Comparison of ENCODE assay signal across 8 cellular contexts in genomic region chr15:94584833-94585244, GRCh38.
A peak's percentile ranks its signal among the peaks of the same experiment; 100 is the strongest.
DNase-seq lines count a peak whose midpoint lies in the region; ATAC-seq and TF ChIP-seq lines count a peak whose summit lies in the region.

No MANE protein-coding gene starts in this region.

- H3K9me3 ChIP-seq in OCI-LY3 (ENCODE audit: insufficient read depth, low read length) = no peaks in the 10 kb centered on the region

- no peak overlapping the region for H3K4me3 ChIP-seq in OCI-LY3 (ENCODE audit: low read length)

- H3K79me2 ChIP-seq in OCI-LY3 (ENCODE audit: low read length) = no peaks in the 10 kb centered on the region

- peak; percentile 61 for DNase-seq in activated naive CD8-positive, alpha-beta T cell treated with anti-CD3 and anti-CD28 coated beads, Interleukin-2, amount 10 ng/mL, durations not matched to agents 7 days and 5 days
- peak; percentile 6 to 30 for DNase-seq in stimulated activated CD4-positive, alpha-beta T cell treated with anti-CD3 and anti-CD28 coated beads, Interleukin-4, amount 100 ng/mL, for 4 hours
- no peak for DNase-seq in G401 (ENCODE audit: low spot score)
- DNase-seq in DMS 273 treated with DMSO at 0.1 percent for 48 hours (lab: John Stamatoyannopoulos, UW) = no peak

- no peak overlapping the region for H3K27ac Mint-ChIP-seq in activated naive CD8-positive, alpha-beta T cell treated with anti-CD3 and anti-CD28 coated beads, Interleukin-2, amount 10 ng/mL, durations not matched to agents 7 days and 5 days

- peaks cover 44% of the 10 kb centered on the region for H3K27me3 ChIP-seq in OCI-LY3 (ENCODE audit: low read depth, low read length)

- peak; percentile 81 for ATAC-seq in GM18517 (IDR thresholded peaks at IDR 0.05; ENCODE audit: unreplicated experiment)
- ATAC-seq in HG02642 (IDR thresholded peaks at IDR 0.05; ENCODE audit: poor library complexity, unreplicated experiment) = peak; percentile 85
- peak; percentile 93 for ATAC-seq in activated naive CD8-positive, alpha-beta T cell treated with anti-CD3 and anti-CD28 coated beads, Interleukin-2, amount 10 ng/mL, durations not matched to agents 7 days and 5 days (ENCODE audit: low read depth)
- no peak for ATAC-seq in SK-N-SH treated with all-trans-retinoic acid at 6 μM for 48 hours

- peaks cover 80% of the 10 kb centered on the region for H3K27me3 Mint-ChIP-seq in activated naive CD8-positive, alpha-beta T cell treated with anti-CD3 and anti-CD28 coated beads, Interleukin-2, amount 10 ng/mL, durations not matched to agents 7 days and 5 days

- peaks cover 19% of the 10 kb centered on the region for H3K4me1 ChIP-seq in OCI-LY3 (ENCODE audit: low read length)

- no peak for TF ChIP-seq CTCF in OCI-LY3 (IDR thresholded peaks at IDR 0.05; ENCODE audit: low read depth, low read length)

- peaks cover 22% of the 10 kb centered on the region for H3K4me1 Mint-ChIP-seq in activated naive CD8-positive, alpha-beta T cell treated with anti-CD3 and anti-CD28 coated beads, Interleukin-2, amount 10 ng/mL, durations not matched to agents 7 days and 5 days

- H3K9ac ChIP-seq in OCI-LY3 (ENCODE audit: low read length) = no peak overlapping the region

- POLR2A ChIA-PET in activated naive CD8-positive, alpha-beta T cell treated with anti-CD3 and anti-CD28 coated beads, Interleukin-2, amount 10 ng/mL, durations not matched to agents 7 days and 5 days (lab: Charles Lee) = no interaction called here

- H4K20me1 ChIP-seq in OCI-LY3 (ENCODE audit: insufficient read depth, low read length) = peaks cover 11% of the 10 kb centered on the region; the same call in 1 of the 2 replicates

- no peaks in the 10 kb centered on the region for H3K9me3 Mint-ChIP-seq in activated naive CD8-positive, alpha-beta T cell treated with anti-CD3 and anti-CD28 coated beads, Interleukin-2, amount 10 ng/mL, durations not matched to agents 7 days and 5 days

- in situ Hi-C loops in G401 (cut with HindIII; ENCODE audit: low sequenced_read_pairs) = no loop called here

- H2AFZ ChIP-seq in OCI-LY3 (ENCODE audit: low read depth, low read length) = no peak overlapping the region

- H3K36me3 Mint-ChIP-seq in activated naive CD8-positive, alpha-beta T cell treated with anti-CD3 and anti-CD28 coated beads, Interleukin-2, amount 10 ng/mL, durations not matched to agents 7 days and 5 days = no peaks in the 10 kb centered on the region

- H3K4me3 Mint-ChIP-seq in activated naive CD8-positive, alpha-beta T cell treated with anti-CD3 and anti-CD28 coated beads, Interleukin-2, amount 10 ng/mL, durations not matched to agents 7 days and 5 days = peak overlapping the region; percentile 74

- peak overlapping the region; percentile 8 for H3K4me2 ChIP-seq in OCI-LY3 (ENCODE audit: low read length)

- no peaks in the 10 kb centered on the region for H3K36me3 ChIP-seq in OCI-LY3 (replicated peaks; ENCODE audit: low read depth, low read length)

- no peak overlapping the region for H3K27ac ChIP-seq in OCI-LY3 (ENCODE audit: low read length)

TF ChIP-seq in SK-N-SH treated with all-trans-retinoic acid at 6 μM for 48 hours, 23 proteins besides CTCF, POLR2A, EP300 and RAD21:
- no peak for TF ChIP-seq ESRRG (CRISPR knock-in tag; IDR thresholded peaks at IDR 0.05)
- TF ChIP-seq PPARA (CRISPR knock-in tag; IDR thresholded peaks at IDR 0.05; ENCODE audit: borderline replicate concordance) = no peak
- no peak for TF ChIP-seq ZC3H10 (CRISPR knock-in tag; IDR thresholded peaks at IDR 0.05)
- TF ChIP-seq TCF4 (CRISPR knock-in tag; IDR thresholded peaks at IDR 0.05; ENCODE audit: borderline replicate concordance) = no peak
- TF ChIP-seq PATZ1 (CRISPR knock-in tag; IDR thresholded peaks at IDR 0.05; ENCODE audit: borderline replicate concordance) = no peak
- TF ChIP-seq SNAI2 (CRISPR knock-in tag; IDR thresholded peaks at IDR 0.05) = no peak
- TF ChIP-seq ZNF70 (CRISPR knock-in tag; IDR thresholded peaks at IDR 0.05) = no peak
- TF ChIP-seq ARNTL (CRISPR knock-in tag; IDR thresholded peaks at IDR 0.05; ENCODE audit: borderline replicate concordance, low read depth) = no peak

Comparison
In these comparisons a context has a peak if more than half of its experiments do, and no peak if none do; other contexts are left out.
1. DNase-seq: peak in activated naive CD8-positive, alpha-beta T cell treated with anti-CD3 and anti-CD28 coated beads, Interleukin-2, amount 10 ng/mL, durations not matched to agents 7 days and 5 days (single experiment) and stimulated activated CD4-positive, alpha-beta T cell treated with anti-CD3 and anti-CD28 coated beads, Interleukin-4, amount 100 ng/mL, for 4 hours (2 of 2); none in G401 (single experiment) and DMS 273 treated with DMSO at 0.1 percent for 48 hours (single experiment).